In genomic region chr6:32168350-32168749, GRCh38 we compare ENCODE assay signal across 15 cellular contexts. TPM values are rescaled to one million over a fixed set of nuclear protein-coding genes. Genes with fewer than 3 reads are reported as not detected.
DNase-seq lines count a peak whose midpoint lies in the region; ATAC-seq, FAIRE-seq and TF ChIP-seq lines count a peak whose summit lies in the region.
"Had no signal": no experiment of that assay in that cellular context is flagged by ENCODE, and none has a peak within 500 bp of the region (broad histone marks: within the 10 kb centered on the region; RNA-seq: fewer than 3 reads in every experiment).

No MANE protein-coding gene starts in this region.

- H3K9me2 ChIP-seq in hepatocyte (replicated peaks; ENCODE audit: insufficient read depth), result no peaks in the 10 kb centered on the region

- in situ Hi-C loops in HepG2 (cut with HindIII; ENCODE audit: extremely low pct_ligation_motif_present, low pct_unique_long_range_greater_than_20kb), result no loop called here

- no peak overlapping the region for H3K4me2 ChIP-seq in HepG2 (ENCODE audit: low read depth, low read length)
- no peak overlapping the region for H3K4me2 ChIP-seq in hepatocyte

- BruUV-seq in HepG2 (replicated peaks; lab: Mats Ljungman, UMichigan), result TSS peak; percentile 45

- no peak overlapping the region for H3K9ac ChIP-seq in HepG2 (ENCODE audit: insufficient read depth, low read depth, low read length)

- DNase-seq in HepG2 (ENCODE audit: low spot score) (no peak), right lobe of liver (no peak), hepatocyte (ENCODE audit: low spot score) (no peak), aorta (peak; percentile 17 to 39), SK-N-DZ (ENCODE audit: low spot score) (no peak), NCI-H446 (lab: John Stamatoyannopoulos, UW) (no peak)
- DNase-seq: activated CD8-positive, alpha-beta memory T cell treated with anti-CD3 and anti-CD28 coated beads, Interleukin-2, amount 50 U/mL, for 48 hours; activated naive CD8-positive, alpha-beta T cell treated with anti-CD3 and anti-CD28 coated beads, Interleukin-2, amount 50 U/mL, for 24 hours; COR-L47; GDM1; Kasumi-1; NCI-H1694 treated with DMSO at 0.1 percent for 48 hours; NCI-H526 had no signal

- ATAC-seq in HepG2 (no peak), right lobe of liver (no peak), aorta (ENCODE audit: low FRiP score) (no peak)
- ATAC-seq: activated naive CD8-positive, alpha-beta T cell treated with anti-CD3 and anti-CD28 coated beads, Interleukin-2, amount 50 U/mL, for 24 hours had no signal

- no peak for TF ChIP-seq RAD21 in HepG2 (CRISPR knock-in tag; IDR thresholded peaks at IDR 0.05)

- H3K27me3 ChIP-seq in HepG2 (ENCODE audit: control insufficient read depth in 1 of 2, insufficient read depth in 2 of 2, low read length in 2 of 2) (no peaks in the 10 kb centered on the region), right lobe of liver (no peaks in the 10 kb centered on the region), hepatocyte (no peaks in the 10 kb centered on the region), aorta (ENCODE audit: control insufficient read depth in 1 of 2, insufficient read depth in 2 of 2, low read length in 1 of 2) (no peaks in the 10 kb centered on the region)
- H3K27me3 ChIP-seq: ovary, Peyer's patch had no signal

- peaks cover 11% of the 10 kb centered on the region for H3K79me2 ChIP-seq in HepG2 (ENCODE audit: insufficient read depth, low read length)
- peaks cover 19% of the 10 kb centered on the region for H3K79me2 ChIP-seq in hepatocyte

- no peaks in the 10 kb centered on the region for H3K9me3 ChIP-seq in HepG2 (ENCODE audit: low read length)
- H3K9me3 ChIP-seq in right lobe of liver, result no peaks in the 10 kb centered on the region
- H3K9me3 ChIP-seq in hepatocyte (ENCODE audit: low read depth), result no peaks in the 10 kb centered on the region
- H3K9me3 ChIP-seq in aorta (ENCODE audit: control insufficient read depth, low read length), result no peaks in the 10 kb centered on the region
- H3K9me3 ChIP-seq: ovary, Peyer's patch had no signal

- H4K20me1 ChIP-seq in HepG2 (ENCODE audit: insufficient read depth, low read length) (no peaks in the 10 kb centered on the region), hepatocyte (ENCODE audit: insufficient read depth, poor library complexity, severe bottlenecking) (no peaks in the 10 kb centered on the region)

- no peak for TF ChIP-seq EP300 in HepG2 (IDR thresholded peaks at IDR 0.05; ENCODE audit: low read depth in 2 of 2, low read length in 2 of 2)
- no peak for TF ChIP-seq EP300 in HepG2 (CRISPR knock-in tag; IDR thresholded peaks at IDR 0.05; ENCODE audit: borderline replicate concordance)

- TF ChIP-seq CTCF in HepG2 (CRISPR knock-in tag; IDR thresholded peaks at IDR 0.05), result no peak
- TF ChIP-seq CTCF in right lobe of liver (IDR thresholded peaks at IDR 0.05), result no peak
- TF ChIP-seq CTCF in hepatocyte (IDR thresholded peaks at IDR 0.05; ENCODE audit: poor library complexity), result no peak

- peaks cover 10% of the 10 kb centered on the region for H3K4me1 ChIP-seq in HepG2 (ENCODE audit: insufficient read depth, low read length)
- no peaks in the 10 kb centered on the region for H3K4me1 ChIP-seq in right lobe of liver
- peaks cover 5% of the 10 kb centered on the region for H3K4me1 ChIP-seq in hepatocyte (ENCODE audit: insufficient read depth)
- no peaks in the 10 kb centered on the region for H3K4me1 ChIP-seq in aorta (ENCODE audit: control insufficient read depth in 1 of 2, insufficient read depth in 2 of 2, low read length in 2 of 2)

- no peak overlapping the region for H3K27ac ChIP-seq in HepG2 (ENCODE audit: extremely low read length, insufficient read depth, low read length)
- H3K27ac ChIP-seq in right lobe of liver, result no peak overlapping the region
- H3K27ac ChIP-seq in hepatocyte, result peak overlapping the region; percentile 67
- no peak overlapping the region for H3K27ac ChIP-seq in aorta (ENCODE audit: low read depth in 1 of 2, low read length in 2 of 2)
- H3K27ac ChIP-seq: ovary, Peyer's patch had no signal

- intact Hi-C loops in HepG2 (cut with micrococcal nuclease; ENCODE audit: unreplicated experiment), result no loop called here
- intact Hi-C loops in right lobe of liver (cut with DNase I), result no loop called here
- intact Hi-C loops in aorta (cut with DNase I), result no loop called here

- FAIRE-seq in HepG2 (lab: Jason Lieb, UNC), result no peak

- no peak for TF ChIP-seq POLR2A in HepG2 (IDR thresholded peaks at IDR 0.05; ENCODE audit: insufficient read depth in 1 of 2, low read depth in 2 of 2, low read length in 2 of 2)
- no peak for TF ChIP-seq POLR2A in right lobe of liver (IDR thresholded peaks at IDR 0.05)

- H2AFZ ChIP-seq in HepG2 (ENCODE audit: low read length) (no peak overlapping the region), hepatocyte (no peak overlapping the region)

- WGBS in HepG2 (ENCODE audit: low lambda C conversion rate), result 94% methylated on average over 2 of the region's 2 CpGs
- 40% methylated on average over 1 of the region's 2 CpGs for WGBS in right lobe of liver (ENCODE audit: insufficient coverage, low coverage, low lambda C conversion rate, missing lambda C conversion rate)
- 83% methylated on average over 2 of the region's 2 CpGs for WGBS in hepatocyte (ENCODE audit: low lambda C conversion rate, missing lambda C conversion rate)
- 61 to 64% methylated on average over 2 of the region's 2 CpGs for WGBS in aorta, 2 donors

- POLR2A ChIA-PET in HepG2 (lab: Yijun Ruan, JAX), result interaction anchor here (1.3 to 1.5 kb wide), 3 partner anchors 8 to 52 kb away, joined by 3 to 5 read pairs (median 3); partner anchors contain the start of gene AGPAT1

- peaks cover 18 to 52% of the 10 kb centered on the region in 2 experiments for H3K36me3 ChIP-seq in HepG2 (replicated peaks in 1 of 2; ENCODE audit: control insufficient read depth in 1 of 2, insufficient read depth in 2 of 2, low read length in 2 of 2)
- H3K36me3 ChIP-seq in right lobe of liver, result peaks cover 0 to 25% (median 10%) of the 10 kb centered on the region in 4 donors
- H3K36me3 ChIP-seq in hepatocyte (replicated peaks; ENCODE audit: insufficient read depth, low read depth), result no peaks in the 10 kb centered on the region
- H3K36me3 ChIP-seq in aorta (ENCODE audit: control insufficient read depth in 1 of 2, insufficient read depth in 2 of 2, low read length in 1 of 2), result peaks cover 0 to 6% of the 10 kb centered on the region in 2 donors
- H3K36me3 ChIP-seq: ovary had no signal

- CTCF ChIA-PET in HepG2 (lab: Yijun Ruan, JAX; ENCODE audit: low intra/inter-chr PET ratio, low total read pairs), result no interaction called here

- H3K4me3 ChIP-seq in HepG2 (replicated peaks in 1 of 3; ENCODE audit: insufficient read depth in 1 of 3, low read depth in 2 of 3, low read length in 3 of 3) (no peak overlapping the region), right lobe of liver (no peak overlapping the region), hepatocyte (no peak overlapping the region), aorta (ENCODE audit: low read length in 2 of 2) (no peak overlapping the region)
- H3K4me3 ChIP-seq: ovary, Peyer's patch had no signal

RNA-seq across cellular contexts. Expression of gene EGFL8, which starts 4.0 kb away (rescaled TPM):
- total RNA-seq in HepG2 (2016; rRNA removed; fragmentation: Illumina TruSeq; extraction: Trizol), result 3.1 and 11.5 TPM in 2 replicates
- 10.1 and 11.4 TPM in 2 replicates for total RNA-seq in HepG2 (2016; cell fraction: cytosol; rRNA removed; fragmentation: Illumina TruSeq; extraction: Trizol; ENCODE audit: low read depth)
- total RNA-seq in HepG2 (2016; cell fraction: insoluble cytoplasmic fraction; rRNA removed; fragmentation: Illumina TruSeq; extraction: Trizol), result 2.7 and 10.8 TPM in 2 replicates
- 8.3 and 8.6 TPM in 2 replicates for total RNA-seq in HepG2 (2016; cell fraction: membrane; rRNA removed; fragmentation: Illumina TruSeq; extraction: Trizol)
- 10.1 and 19.2 TPM in 2 replicates for total RNA-seq in HepG2 (2016; cell fraction: nucleus; rRNA removed; fragmentation: Illumina TruSeq; extraction: Trizol)
- 10.0 and 11.5 TPM in 2 replicates for polyA plus RNA-seq in HepG2 (2011; rRNA removed)
- polyA plus RNA-seq in HepG2 (2011; cell fraction: cytosol; rRNA removed), result 2.6 and 4.0 TPM in 2 replicates
- 57.8 and 67.9 TPM in 2 replicates for polyA plus RNA-seq in HepG2 (2011; cell fraction: nucleus; rRNA removed)
- 6.6 and 13.6 TPM in 2 replicates for polyA plus RNA-seq in HepG2 (2012)
- polyA plus RNA-seq in HepG2 (2016; cell fraction: cytosol; fragmentation: Illumina TruSeq; extraction: Trizol; ENCODE audit: low read depth), result 13.9 and 14.0 TPM in 2 replicates
- 3.1 and 5.1 TPM in 2 replicates for polyA plus RNA-seq in HepG2 (2016; cell fraction: insoluble cytoplasmic fraction; fragmentation: Illumina TruSeq; extraction: Trizol; ENCODE audit: low read depth)
- polyA plus RNA-seq in HepG2 (2016; cell fraction: membrane; fragmentation: Illumina TruSeq; extraction: Trizol; ENCODE audit: low read depth), result 9.9 and 10.7 TPM in 2 replicates
- 58.3 and 58.6 TPM in 2 replicates for polyA plus RNA-seq in HepG2 (2016; cell fraction: nucleus; fragmentation: Illumina TruSeq; extraction: Trizol; ENCODE audit: insufficient read depth, low read depth)
- 1.8 and 2.1 TPM in 2 replicates for polyA minus RNA-seq in HepG2 (2011; rRNA and poly(A)+ RNA removed; ENCODE audit: low replicate concordance)
- polyA minus RNA-seq in HepG2 (2011; cell fraction: cytosol; rRNA and poly(A)+ RNA removed), result 0.30 and 0.88 TPM in 2 replicates
- 6.0 and 7.3 TPM in 2 replicates for polyA minus RNA-seq in HepG2 (2011; cell fraction: nucleus; rRNA and poly(A)+ RNA removed)
- total RNA-seq in right lobe of liver, result 1 to 10 TPM; 1.4 to 6.0 (median 4.2) TPM
- total RNA-seq in hepatocyte, result 1.8 and 4.5 TPM in 2 replicates
- polyA plus RNA-seq in hepatocyte, result 12.2 and 19.5 TPM in 2 replicates
- total RNA-seq in aorta, result 10 to 100 TPM; 20.7 to 38.8 TPM
- polyA plus RNA-seq in aorta, result 100 to 1,000 TPM in 1 of 2 donors, 1 to 10 TPM in 1; 3.9 to 138 TPM
- polyA plus RNA-seq in SK-N-DZ (2014; cell fraction: cytosol; rRNA removed), result 5.8 and 7.3 TPM in 2 replicates
- 56.1 and 73.5 TPM in 2 replicates for polyA plus RNA-seq in SK-N-DZ (2014; cell fraction: nucleus; rRNA removed)

RNA-seq across cellular contexts. Expression of gene AGPAT1, which starts 7.5 kb away (rescaled TPM):
- total RNA-seq in HepG2 (2016; rRNA removed; fragmentation: Illumina TruSeq; extraction: Trizol), result 40.4 and 51.3 TPM in 2 replicates
- total RNA-seq in HepG2 (2016; cell fraction: cytosol; rRNA removed; fragmentation: Illumina TruSeq; extraction: Trizol; ENCODE audit: low read depth), result 81.2 and 93.6 TPM in 2 replicates
- total RNA-seq in HepG2 (2016; cell fraction: insoluble cytoplasmic fraction; rRNA removed; fragmentation: Illumina TruSeq; extraction: Trizol), result 33.4 and 51.4 TPM in 2 replicates
- 155 and 171 TPM in 2 replicates for total RNA-seq in HepG2 (2016; cell fraction: membrane; rRNA removed; fragmentation: Illumina TruSeq; extraction: Trizol)
- 32.0 and 35.9 TPM in 2 replicates for total RNA-seq in HepG2 (2016; cell fraction: nucleus; rRNA removed; fragmentation: Illumina TruSeq; extraction: Trizol)
- polyA plus RNA-seq in HepG2 (2011; rRNA removed), result 139 and 164 TPM in 2 replicates
- 172 and 177 TPM in 2 replicates for polyA plus RNA-seq in HepG2 (2011; cell fraction: cytosol; rRNA removed)
- 110 and 131 TPM in 2 replicates for polyA plus RNA-seq in HepG2 (2011; cell fraction: nucleus; rRNA removed)
- 90.8 and 93.8 TPM in 2 replicates for polyA plus RNA-seq in HepG2 (2012)
- 243 and 265 TPM in 2 replicates for polyA plus RNA-seq in HepG2 (2016; cell fraction: cytosol; fragmentation: Illumina TruSeq; extraction: Trizol; ENCODE audit: low read depth)
- 72.4 and 91.5 TPM in 2 replicates for polyA plus RNA-seq in HepG2 (2016; cell fraction: insoluble cytoplasmic fraction; fragmentation: Illumina TruSeq; extraction: Trizol; ENCODE audit: low read depth)
- polyA plus RNA-seq in HepG2 (2016; cell fraction: membrane; fragmentation: Illumina TruSeq; extraction: Trizol; ENCODE audit: low read depth), result 343 and 366 TPM in 2 replicates
- 92.4 and 99.1 TPM in 2 replicates for polyA plus RNA-seq in HepG2 (2016; cell fraction: nucleus; fragmentation: Illumina TruSeq; extraction: Trizol; ENCODE audit: insufficient read depth, low read depth)
- polyA minus RNA-seq in HepG2 (2011; rRNA and poly(A)+ RNA removed; ENCODE audit: low replicate concordance), result 171 and 334 TPM in 2 replicates
- polyA minus RNA-seq in HepG2 (2011; cell fraction: cytosol; rRNA and poly(A)+ RNA removed), result 80.3 and 91.5 TPM in 2 replicates
- 25.5 and 38.5 TPM in 2 replicates for polyA minus RNA-seq in HepG2 (2011; cell fraction: nucleus; rRNA and poly(A)+ RNA removed)
- total RNA-seq in right lobe of liver, result 10 to 100 TPM; 23.5 to 36.9 (median 31.6) TPM
- total RNA-seq in hepatocyte, result 59.9 and 62.8 TPM in 2 replicates
- 67.6 and 71.4 TPM in 2 replicates for polyA plus RNA-seq in hepatocyte
- 10 to 100 TPM; 36.2 to 41.7 TPM for total RNA-seq in aorta
- polyA plus RNA-seq in aorta, result 10 to 100 TPM; 42.9 to 54.8 TPM
- polyA plus RNA-seq in SK-N-DZ (2014; cell fraction: cytosol; rRNA removed), result 60.4 and 67.5 TPM in 2 replicates
- 33.1 and 36.2 TPM in 2 replicates for polyA plus RNA-seq in SK-N-DZ (2014; cell fraction: nucleus; rRNA removed)

RNA-seq across cellular contexts. Expression of gene RNF5, which starts 9.9 kb away (rescaled TPM):
- total RNA-seq in HepG2 (2016; rRNA removed; fragmentation: Illumina TruSeq; extraction: Trizol), result 98.0 and 107 TPM in 2 replicates
- total RNA-seq in HepG2 (2016; cell fraction: cytosol; rRNA removed; fragmentation: Illumina TruSeq; extraction: Trizol; ENCODE audit: low read depth), result 51.1 and 51.5 TPM in 2 replicates
- total RNA-seq in HepG2 (2016; cell fraction: insoluble cytoplasmic fraction; rRNA removed; fragmentation: Illumina TruSeq; extraction: Trizol), result 100 and 113 TPM in 2 replicates
- total RNA-seq in HepG2 (2016; cell fraction: membrane; rRNA removed; fragmentation: Illumina TruSeq; extraction: Trizol), result 81.3 and 84.1 TPM in 2 replicates
- total RNA-seq in HepG2 (2016; cell fraction: nucleus; rRNA removed; fragmentation: Illumina TruSeq; extraction: Trizol), result 38.9 and 40.1 TPM in 2 replicates
- polyA plus RNA-seq in HepG2 (2011; rRNA removed), result 117 and 131 TPM in 2 replicates
- 180 and 181 TPM in 2 replicates for polyA plus RNA-seq in HepG2 (2011; cell fraction: cytosol; rRNA removed)
- polyA plus RNA-seq in HepG2 (2011; cell fraction: nucleus; rRNA removed), result 49.7 and 51.1 TPM in 2 replicates
- 124 and 133 TPM in 2 replicates for polyA plus RNA-seq in HepG2 (2012)
- 72.5 TPM in 2 replicates for polyA plus RNA-seq in HepG2 (2016; cell fraction: cytosol; fragmentation: Illumina TruSeq; extraction: Trizol; ENCODE audit: low read depth)
- polyA plus RNA-seq in HepG2 (2016; cell fraction: insoluble cytoplasmic fraction; fragmentation: Illumina TruSeq; extraction: Trizol; ENCODE audit: low read depth), result 150 and 151 TPM in 2 replicates
- 109 and 112 TPM in 2 replicates for polyA plus RNA-seq in HepG2 (2016; cell fraction: membrane; fragmentation: Illumina TruSeq; extraction: Trizol; ENCODE audit: low read depth)
- polyA plus RNA-seq in HepG2 (2016; cell fraction: nucleus; fragmentation: Illumina TruSeq; extraction: Trizol; ENCODE audit: insufficient read depth, low read depth), result 75.3 and 76.6 TPM in 2 replicates
- 64.0 and 99.2 TPM in 2 replicates for polyA minus RNA-seq in HepG2 (2011; rRNA and poly(A)+ RNA removed; ENCODE audit: low replicate concordance)
- 36.3 and 44.2 TPM in 2 replicates for polyA minus RNA-seq in HepG2 (2011; cell fraction: cytosol; rRNA and poly(A)+ RNA removed)
- 16.9 and 18.9 TPM in 2 replicates for polyA minus RNA-seq in HepG2 (2011; cell fraction: nucleus; rRNA and poly(A)+ RNA removed)
- total RNA-seq in right lobe of liver, result 10 to 100 TPM; 50.5 to 90.4 (median 60.9) TPM
- 133 and 135 TPM in 2 replicates for total RNA-seq in hepatocyte
- polyA plus RNA-seq in hepatocyte, result 169 and 170 TPM in 2 replicates
- 10 to 100 TPM; 35.0 to 44.5 TPM for total RNA-seq in aorta
- 100 to 1,000 TPM in 1 of 2 donors, 10 to 100 TPM in 1; 64.1 to 109 TPM for polyA plus RNA-seq in aorta
- polyA plus RNA-seq in SK-N-DZ (2014; cell fraction: cytosol; rRNA removed), result 164 and 224 TPM in 2 replicates
- 109 and 119 TPM in 2 replicates for polyA plus RNA-seq in SK-N-DZ (2014; cell fraction: nucleus; rRNA removed)

RNA-seq across cellular contexts. Expression of gene PPT2, which starts 14.4 kb away (rescaled TPM):
- 20.1 and 39.2 TPM in 2 replicates for total RNA-seq in HepG2 (2016; rRNA removed; fragmentation: Illumina TruSeq; extraction: Trizol)
- total RNA-seq in HepG2 (2016; cell fraction: cytosol; rRNA removed; fragmentation: Illumina TruSeq; extraction: Trizol; ENCODE audit: low read depth), result 5.6 and 9.7 TPM in 2 replicates
- total RNA-seq in HepG2 (2016; cell fraction: insoluble cytoplasmic fraction; rRNA removed; fragmentation: Illumina TruSeq; extraction: Trizol), result 19.2 and 37.8 TPM in 2 replicates
- 16.4 and 20.0 TPM in 2 replicates for total RNA-seq in HepG2 (2016; cell fraction: membrane; rRNA removed; fragmentation: Illumina TruSeq; extraction: Trizol)
- 35.4 and 44.6 TPM in 2 replicates for total RNA-seq in HepG2 (2016; cell fraction: nucleus; rRNA removed; fragmentation: Illumina TruSeq; extraction: Trizol)
- 61.8 and 79.3 TPM in 2 replicates for polyA plus RNA-seq in HepG2 (2011; rRNA removed)
- polyA plus RNA-seq in HepG2 (2011; cell fraction: cytosol; rRNA removed), result 49.1 and 57.1 TPM in 2 replicates
- 64.9 and 74.8 TPM in 2 replicates for polyA plus RNA-seq in HepG2 (2011; cell fraction: nucleus; rRNA removed)
- polyA plus RNA-seq in HepG2 (2012), result 26.9 and 27.6 TPM in 2 replicates
- 6.6 and 9.2 TPM in 2 replicates for polyA plus RNA-seq in HepG2 (2016; cell fraction: cytosol; fragmentation: Illumina TruSeq; extraction: Trizol; ENCODE audit: low read depth)
- polyA plus RNA-seq in HepG2 (2016; cell fraction: insoluble cytoplasmic fraction; fragmentation: Illumina TruSeq; extraction: Trizol; ENCODE audit: low read depth), result 22.9 and 24.6 TPM in 2 replicates
- 13.8 and 16.0 TPM in 2 replicates for polyA plus RNA-seq in HepG2 (2016; cell fraction: membrane; fragmentation: Illumina TruSeq; extraction: Trizol; ENCODE audit: low read depth)
- 77.3 and 84.1 TPM in 2 replicates for polyA plus RNA-seq in HepG2 (2016; cell fraction: nucleus; fragmentation: Illumina TruSeq; extraction: Trizol; ENCODE audit: insufficient read depth, low read depth)
- 61.4 and 89.7 TPM in 2 replicates for polyA minus RNA-seq in HepG2 (2011; rRNA and poly(A)+ RNA removed; ENCODE audit: low replicate concordance)
- polyA minus RNA-seq in HepG2 (2011; cell fraction: cytosol; rRNA and poly(A)+ RNA removed), result 17.0 and 18.1 TPM in 2 replicates
- 28.8 and 29.7 TPM in 2 replicates for polyA minus RNA-seq in HepG2 (2011; cell fraction: nucleus; rRNA and poly(A)+ RNA removed)
- 10 to 100 TPM in 2 of 6 experiments, 1 to 10 TPM in 4; 6.4 to 16.0 (median 8.9) TPM for total RNA-seq in right lobe of liver
- total RNA-seq in hepatocyte, result 20.2 and 27.2 TPM in 2 replicates
- 29.7 and 34.3 TPM in 2 replicates for polyA plus RNA-seq in hepatocyte
- total RNA-seq in aorta, result 10 to 100 TPM; 26.0 to 37.6 TPM
- polyA plus RNA-seq in aorta, result 10 to 100 TPM in 1 of 2 donors, 1 to 10 TPM in 1; 4.3 to 29.7 TPM
- 37.6 and 39.7 TPM in 2 replicates for polyA plus RNA-seq in SK-N-DZ (2014; cell fraction: cytosol; rRNA removed)
- polyA plus RNA-seq in SK-N-DZ (2014; cell fraction: nucleus; rRNA removed), result 55.2 and 163 TPM in 2 replicates

RNA-seq across cellular contexts. Expression of gene AGER, which starts 15.7 kb away (rescaled TPM):
- 0.41 and 1.9 TPM in 2 replicates for total RNA-seq in HepG2 (2016; rRNA removed; fragmentation: Illumina TruSeq; extraction: Trizol)
- total RNA-seq in HepG2 (2016; cell fraction: cytosol; rRNA removed; fragmentation: Illumina TruSeq; extraction: Trizol; ENCODE audit: low read depth), result 2.6 and 2.7 TPM in 2 replicates
- 0.62 and 1.6 TPM in 2 replicates for total RNA-seq in HepG2 (2016; cell fraction: insoluble cytoplasmic fraction; rRNA removed; fragmentation: Illumina TruSeq; extraction: Trizol)
- 1.0 and 1.2 TPM in 2 replicates for total RNA-seq in HepG2 (2016; cell fraction: membrane; rRNA removed; fragmentation: Illumina TruSeq; extraction: Trizol)
- 2.8 and 4.0 TPM in 2 replicates for total RNA-seq in HepG2 (2016; cell fraction: nucleus; rRNA removed; fragmentation: Illumina TruSeq; extraction: Trizol)
- 5.1 and 5.7 TPM in 2 replicates for polyA plus RNA-seq in HepG2 (2011; rRNA removed)
- polyA plus RNA-seq in HepG2 (2011; cell fraction: cytosol; rRNA removed), result 0.83 and 1.4 TPM in 2 replicates
- polyA plus RNA-seq in HepG2 (2011; cell fraction: nucleus; rRNA removed), result 50.1 and 67.3 TPM in 2 replicates
- 8.4 and 12.5 TPM in 2 replicates for polyA plus RNA-seq in HepG2 (2012)
- polyA plus RNA-seq in HepG2 (2016; cell fraction: cytosol; fragmentation: Illumina TruSeq; extraction: Trizol; ENCODE audit: low read depth), result 1.2 and 1.8 TPM in 2 replicates
- 0.76 and 1.1 TPM in 2 replicates for polyA plus RNA-seq in HepG2 (2016; cell fraction: insoluble cytoplasmic fraction; fragmentation: Illumina TruSeq; extraction: Trizol; ENCODE audit: low read depth)
- polyA plus RNA-seq in HepG2 (2016; cell fraction: membrane; fragmentation: Illumina TruSeq; extraction: Trizol; ENCODE audit: low read depth), result 1.5 and 1.9 TPM in 2 replicates
- polyA plus RNA-seq in HepG2 (2016; cell fraction: nucleus; fragmentation: Illumina TruSeq; extraction: Trizol; ENCODE audit: insufficient read depth, low read depth), result 22.5 and 29.9 TPM in 2 replicates
- 1.0 and 1.1 TPM in 2 replicates for polyA minus RNA-seq in HepG2 (2011; rRNA and poly(A)+ RNA removed; ENCODE audit: low replicate concordance)
- polyA minus RNA-seq in HepG2 (2011; cell fraction: cytosol; rRNA and poly(A)+ RNA removed), result not detected in 2 replicates
- polyA minus RNA-seq in HepG2 (2011; cell fraction: nucleus; rRNA and poly(A)+ RNA removed), result 5.3 and 9.2 TPM in 2 replicates
- total RNA-seq in right lobe of liver, result 1 to 10 TPM in 4 of 6 experiments, under 1 TPM in 2; 0.81 to 3.4 (median 1.8) TPM
- total RNA-seq in hepatocyte, result 4.5 and 5.9 TPM in 2 replicates
- 3.4 and 21.2 TPM in 2 replicates for polyA plus RNA-seq in hepatocyte
- 10 to 100 TPM in 1 of 2 donors, 1 to 10 TPM in 1; 6.4 to 12.7 TPM for total RNA-seq in aorta
- polyA plus RNA-seq in aorta, result 10 to 100 TPM in 1 of 2 donors, 1 to 10 TPM in 1; 1.4 to 16.5 TPM
- polyA plus RNA-seq in SK-N-DZ (2014; cell fraction: cytosol; rRNA removed), result 0.28 and 2.2 TPM in 2 replicates
- polyA plus RNA-seq in SK-N-DZ (2014; cell fraction: nucleus; rRNA removed), result 25.3 and 45.2 TPM in 2 replicates

Comparison
In these comparisons a context has a peak if more than half of its experiments do, and no peak if none do; other contexts are left out.
1. DNase-seq: peak in aorta (2 of 2); none in HepG2 (single experiment), right lobe of liver (0 of 3), hepatocyte (single experiment), SK-N-DZ (single experiment) and NCI-H446 (0 of 2).